Comparison of ENCODE assay signal across 14 cellular contexts in the genomic region with DNA sequence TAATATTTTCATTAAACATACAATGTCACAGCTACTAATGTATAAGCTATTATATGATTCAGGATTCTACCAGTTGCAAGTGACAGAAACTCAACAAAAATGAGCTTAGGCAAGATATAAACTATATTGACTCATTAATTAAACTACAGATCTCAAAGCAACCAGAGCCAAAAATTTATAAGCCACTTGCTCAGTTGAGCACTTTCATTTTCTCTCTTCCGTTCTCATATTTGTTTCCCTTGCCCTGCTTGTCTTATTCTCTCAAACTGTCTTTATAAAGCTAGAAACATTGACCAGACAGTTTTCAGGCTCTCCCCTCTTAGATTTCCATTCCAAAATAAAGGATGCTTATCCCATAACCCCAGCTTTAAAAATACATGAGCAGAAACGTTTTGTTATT.
"Had no signal": no experiment of that assay in that cellular context is flagged by ENCODE, and none has a peak within 500 bp of the region (broad histone marks: within the 10 kb centered on the region; RNA-seq: fewer than 3 reads in every experiment).

No MANE protein-coding gene starts in this region.

- H3K4me3 ChIP-seq: ascending aorta, left lung, pancreas, smooth muscle cell, transverse colon had no signal

- DNase-seq: activated CD4-positive, alpha-beta T cell treated with anti-CD3 and anti-CD28 coated beads for 36 hours; activated naive CD4-positive, alpha-beta T cell; islet precursor cell; left lung; mesendoderm; pancreas; retina; stimulated activated naive B cell treated with anti-CD40 and anti-IgM and Interleukin-4, amounts not matched to agents 10 μg/mL and 1 μg/mL and 100 μg/mL, for 72 hours; substantia nigra; T-cell; transverse colon had no signal

- H3K27ac ChIP-seq: ascending aorta, left lung, pancreas, transverse colon, VCaP had no signal

- H3K27me3 ChIP-seq: ascending aorta, left lung, transverse colon had no signal

- H3K36me3 ChIP-seq: ascending aorta, left lung, pancreas, transverse colon had no signal

- H3K4me2 ChIP-seq: smooth muscle cell had no signal

- H3K4me1 ChIP-seq: ascending aorta, left lung, pancreas, transverse colon had no signal

- H3K9me3 ChIP-seq: ascending aorta, left lung, pancreas, transverse colon had no signal
